Comparison of ENCODE assay signal across 14 cellular contexts in genomic region chrX:117834076-117834475, GRCh38.
DNase-seq lines count a peak whose midpoint lies in the region; ATAC-seq and TF ChIP-seq lines count a peak whose summit lies in the region.
"Had no signal": no experiment of that assay in that cellular context is flagged by ENCODE, and none has a peak within 500 bp of the region (broad histone marks: within the 10 kb centered on the region; RNA-seq: fewer than 3 reads in every experiment).

No MANE protein-coding gene starts in this region.

- DNase-seq in LoVo (ENCODE audit: low spot score) (peak; percentile 37), kidney tubule cell (ENCODE audit: low spot score) (peak; percentile 72), renal cortical epithelial cell (ENCODE audit: low read depth) (peak; percentile 26), NCI-H1436 (lab: John Stamatoyannopoulos, UW) (no peak), GM10266 (ENCODE audit: extremely low spot score) (no peak)
- DNase-seq: CD4-positive, CD25-positive, alpha-beta regulatory T cell; CD8-positive, alpha-beta T cell; DMS 273 treated with DMSO at 0.1 percent for 48 hours; DMS79; EL; GDM1; GOT3; HFFc6 had no signal

- no peak for TF ChIP-seq CTCF in GM10266 (IDR thresholded peaks at IDR 0.05; ENCODE audit: control insufficient read depth, insufficient read depth, low read depth, missing control alignments)

- no peak for ATAC-seq in GM18907 (IDR thresholded peaks at IDR 0.05; ENCODE audit: unreplicated experiment)
- ATAC-seq: CD8-positive, alpha-beta T cell had no signal

Comparison
In these comparisons a context has a peak if more than half of its experiments do, and no peak if none do; other contexts are left out.
1. DNase-seq: peak in LoVo (single experiment), kidney tubule cell (single experiment) and renal cortical epithelial cell (single experiment); none in NCI-H1436 (single experiment) and GM10266 (single experiment).